ENCODE assay signal across 1 cellular context in genomic region chr19:2050991-2051770, GRCh38.
TF ChIP-seq lines count a peak whose summit lies in the region.

TSS of gene MKNK2 (minus strand) at chr19:2051244. CDS start at chr19:2050851, 393 bp downstream.

TF ChIP-seq in K562, 482 proteins besides CTCF, POLR2A, EP300 and RAD21 (continued from another document and continues in another):
- no peak for TF ChIP-seq THRB (CRISPR knock-in tag; conservative IDR thresholded peaks at IDR 0.05)
- no peak for TF ChIP-seq BACH1 (tag; IDR thresholded peaks at IDR 0.05)
- TF ChIP-seq ZFPM2 (CRISPR knock-in tag; IDR thresholded peaks at IDR 0.05), result peak; percentile 38; the same call in 1 of the 2 replicates
- TF ChIP-seq BCL6 (CRISPR knock-in tag; IDR thresholded peaks at IDR 0.05), result no peak
- TF ChIP-seq THRA (IDR thresholded peaks at IDR 0.05), result no peak
- no peak for TF ChIP-seq ZNF274 (IDR thresholded peaks at IDR 0.05; ENCODE audit: borderline replicate concordance, low read depth, low read length)
- TF ChIP-seq MXI1 (IDR thresholded peaks at IDR 0.05; ENCODE audit: low read depth, low read length), result no peak
- no peak; the same call in 1 of the 2 replicates for TF ChIP-seq FOSL1 (tag; conservative IDR thresholded peaks at IDR 0.05)
- 0 out of 2 replicates have a peak, but pooled peaks have one; percentile 13 for TF ChIP-seq XRCC5 (IDR thresholded peaks at IDR 0.05; ENCODE audit: low read depth, low read length)
- peak; percentile 69 for TF ChIP-seq ZBTB33 (CRISPR knock-in tag; IDR thresholded peaks at IDR 0.05)
- peak; percentile 11; the same call in 1 of the 2 replicates for TF ChIP-seq ZKSCAN1 (IDR thresholded peaks at IDR 0.05; ENCODE audit: low read depth, low read length)
- peak; percentile 42 for TF ChIP-seq TFAP4 (CRISPR knock-in tag; IDR thresholded peaks at IDR 0.05; ENCODE audit: borderline replicate concordance)
- no peak for TF ChIP-seq YBX1 (IDR thresholded peaks at IDR 0.05)
- TF ChIP-seq ZNF253 (CRISPR knock-in tag; conservative IDR thresholded peaks at IDR 0.05), result no peak
- no peak for TF ChIP-seq ZNF408 (CRISPR knock-in tag; IDR thresholded peaks at IDR 0.05; ENCODE audit: low read depth)
- no peak for TF ChIP-seq TARDBP (IDR thresholded peaks at IDR 0.05)
- TF ChIP-seq ZNF407 (IDR thresholded peaks at IDR 0.05; ENCODE audit: low read depth), result no peak
- TF ChIP-seq REST (CRISPR knock-in tag; IDR thresholded peaks at IDR 0.05; ENCODE audit: low read depth), result peak; percentile 63; the same call in 1 of the 2 replicates
- TF ChIP-seq ZNF561 (CRISPR knock-in tag; conservative IDR thresholded peaks at IDR 0.05), result no peak
- no peak for TF ChIP-seq BRF2 (IDR thresholded peaks at IDR 0.05; ENCODE audit: borderline replicate concordance, insufficient read depth, insufficient read length)
- TF ChIP-seq ARID2 (IDR thresholded peaks at IDR 0.05), result no peak
- no peak for TF ChIP-seq TEAD4 (IDR thresholded peaks at IDR 0.05; ENCODE audit: low read length)
- no peak for TF ChIP-seq TEAD4 (CRISPR knock-in tag; IDR thresholded peaks at IDR 0.05; ENCODE audit: borderline replicate concordance)
- no peak for TF ChIP-seq U2AF1 (optimal IDR thresholded peaks at IDR 0.05; ENCODE audit: low read depth, low read length)
- TF ChIP-seq MAFF (IDR thresholded peaks at IDR 0.05; ENCODE audit: low read length), result no peak
- TF ChIP-seq TGIF2 (CRISPR knock-in tag; IDR thresholded peaks at IDR 0.05), result no peak
- no peak for TF ChIP-seq RBM15 (IDR thresholded peaks at IDR 0.05; ENCODE audit: insufficient read depth, low read length)
- TF ChIP-seq HDAC2 (IDR thresholded peaks at IDR 0.05), result peak; percentile 98
- no peak for TF ChIP-seq ZNF695 (CRISPR knock-in tag; IDR thresholded peaks at IDR 0.05)
- TF ChIP-seq ZNF583 (CRISPR knock-in tag; IDR thresholded peaks at IDR 0.05), result 0 out of 2 replicates have a peak, but pooled peaks have one; percentile 24
- no peak for TF ChIP-seq STAT5B (CRISPR knock-in tag; IDR thresholded peaks at IDR 0.05)
- no peak for TF ChIP-seq NCOA2 (IDR thresholded peaks at IDR 0.05; ENCODE audit: partially characterized antibody in 2 of 2)
- TF ChIP-seq ZBTB26 (CRISPR knock-in tag; IDR thresholded peaks at IDR 0.05), result no peak
- no peak for TF ChIP-seq ZNF586 (CRISPR knock-in tag; conservative IDR thresholded peaks at IDR 0.05)
- TF ChIP-seq ZNF436 (CRISPR knock-in tag; IDR thresholded peaks at IDR 0.05), result no peak
- TF ChIP-seq ZBED1 (IDR thresholded peaks at IDR 0.05), result 0 out of 2 replicates have a peak, but pooled peaks have one; percentile 54
- no peak for TF ChIP-seq HMBOX1 (IDR thresholded peaks at IDR 0.05)
- TF ChIP-seq JUNB (CRISPR knock-in tag; conservative IDR thresholded peaks at IDR 0.05), result no peak
- TF ChIP-seq YY1 (IDR thresholded peaks at IDR 0.05; ENCODE audit: borderline replicate concordance in 1 of 3, control insufficient read depth in 1 of 3, extremely low read depth in 1 of 3, insufficient read depth in 3 of 3, insufficient read length in 1 of 3, insufficient replicate concordance in 2 of 3, low read depth in 1 of 3, low read length in 2 of 3), result peak in 2 of 3 experiments; percentile 65 to 75
- no peak for TF ChIP-seq TSC22D4 (tag; IDR thresholded peaks at IDR 0.05)
- TF ChIP-seq MXD1 (CRISPR knock-in tag; IDR thresholded peaks at IDR 0.05; ENCODE audit: borderline replicate concordance, poor library complexity, severe bottlenecking), result no peak
